ENCODE assay signal across 8 cellular contexts in the genomic region with DNA sequence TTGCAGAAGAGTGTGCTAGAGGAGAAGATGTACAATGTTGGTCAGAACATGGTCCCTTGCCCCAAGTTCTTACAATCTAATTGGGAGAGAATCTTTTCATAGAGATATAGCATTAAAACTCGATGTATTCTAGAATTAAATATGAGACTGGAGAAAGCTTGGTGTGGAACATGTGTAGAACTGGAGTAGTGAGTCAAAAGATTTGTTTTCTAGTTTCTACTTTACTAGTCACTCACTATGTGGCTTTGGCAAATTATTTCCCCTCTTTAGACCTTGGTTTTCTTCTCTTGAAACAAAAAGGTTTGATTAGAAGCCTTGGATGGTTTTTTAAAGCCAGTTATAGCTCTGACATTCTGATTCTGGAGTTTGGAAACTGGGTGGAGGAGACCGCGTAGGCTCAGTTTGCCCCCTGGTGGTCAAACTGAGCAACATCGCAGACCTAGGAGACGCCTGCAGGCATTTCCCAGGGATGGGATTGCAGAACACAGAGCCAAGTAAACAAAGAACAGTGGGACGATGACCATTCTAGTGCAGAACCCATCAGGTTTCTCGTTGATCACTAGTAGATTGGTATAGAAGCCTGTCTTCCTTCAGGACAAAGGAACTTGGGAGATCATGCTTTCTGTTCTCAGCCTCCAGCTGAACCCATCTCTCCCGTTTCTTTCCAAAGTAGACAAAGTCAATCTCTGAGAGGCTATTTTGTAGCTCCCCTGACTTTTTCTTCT. TPM values are rescaled to one million over a fixed set of nuclear protein-coding genes. Genes with fewer than 3 reads are reported as not detected.
DNase-seq lines count a peak whose midpoint lies in the region; ATAC-seq and TF ChIP-seq lines count a peak whose summit lies in the region.

No MANE protein-coding gene starts in this region.

- H3K27me3 ChIP-seq in neutrophil, result peaks cover 33% of the 10 kb centered on the region

- H3K4me3 ChIP-seq in neutrophil (ENCODE audit: low read depth in 1 of 2, low read length in 1 of 2), result no peak overlapping the region

- ATAC-seq in HG03175 (IDR thresholded peaks at IDR 0.05; ENCODE audit: unreplicated experiment) (no peak), GM18520 (IDR thresholded peaks at IDR 0.05; ENCODE audit: unreplicated experiment) (no peak)

- H3K27ac ChIP-seq in neutrophil, result no peak overlapping the region

- H3K27me3 Mint-ChIP-seq in CD14-positive monocyte (ENCODE audit: low read depth in 3 of 3), result peaks cover 4 to 12% (median 8%) of the 10 kb centered on the region in 3 donors

- H3K9me3 Mint-ChIP-seq in CD14-positive monocyte, result peaks cover 0 to 2% (median 0%) of the 10 kb centered on the region in 7 donors

- H3K9me3 ChIP-seq in neutrophil, result no peaks in the 10 kb centered on the region

- no peaks in the 10 kb centered on the region for H3K4me1 ChIP-seq in neutrophil (ENCODE audit: control insufficient read depth in 1 of 2, insufficient read depth in 1 of 2, low read depth in 1 of 2, low read length in 1 of 2)

- TF ChIP-seq CTCF in CD14-positive monocyte (IDR thresholded peaks at IDR 0.05) (peak; percentile 97), GM20000 (IDR thresholded peaks at IDR 0.05; ENCODE audit: extremely low read depth, missing control alignments) (peak; percentile 86), neutrophil (IDR thresholded peaks at IDR 0.05) (peak; percentile 88)

- H3K27ac Mint-ChIP-seq in CD14-positive monocyte, result no peak overlapping the region

- intact Hi-C loops in CD14-positive monocyte (cut with micrococcal nuclease), result no loop called here

- H3K4me3 Mint-ChIP-seq in CD14-positive monocyte, result no peak overlapping the region

- no peaks in the 10 kb centered on the region for H3K36me3 Mint-ChIP-seq in CD14-positive monocyte

- DNase-seq in CD14-positive monocyte (ENCODE audit: low spot score) (no peak), GM20000 (ENCODE audit: low spot score) (peak; percentile 79), NCI-H748 (lab: John Stamatoyannopoulos, UW; ENCODE audit: unreplicated experiment) (peak; percentile 67), fibroblast of the conjunctiva (ENCODE audit: low read depth) (peak; percentile 47)
- peak; percentile 48 for DNase-seq in activated T-cell treated with anti-CD3 and anti-CD28 coated beads, Interleukin-2, amount 50 U/mL, for 1 hour

- H3K4me1 Mint-ChIP-seq in CD14-positive monocyte, result peaks cover 5% of the 10 kb centered on the region

- H3K36me3 ChIP-seq in neutrophil, result no peaks in the 10 kb centered on the region

RNA-seq across cellular contexts. Expression of gene CHRDL2, which starts 8.5 kb away (rescaled TPM):
- not detected for polyA plus RNA-seq in CD14-positive monocyte

RNA-seq across cellular contexts. Expression of gene RNF169, which starts 8.9 kb away (rescaled TPM):
- 1 to 10 TPM; 1.4 to 2.0 TPM for polyA plus RNA-seq in CD14-positive monocyte
